ENCODE assay signal across 1 cellular context in genomic region chr5:119470105-119470763, GRCh38.
TF ChIP-seq lines count a peak whose summit lies in the region.

No MANE protein-coding gene starts in this region.

TF ChIP-seq in HepG2, 621 proteins besides CTCF, POLR2A, EP300 and RAD21 (continued from another document):
- no peak for TF ChIP-seq ZFP37 (CRISPR knock-in tag; IDR thresholded peaks at IDR 0.05; ENCODE audit: borderline replicate concordance)
- no peak for TF ChIP-seq NRL (CRISPR knock-in tag; IDR thresholded peaks at IDR 0.05; ENCODE audit: borderline replicate concordance)
- TF ChIP-seq, protein P1, sequence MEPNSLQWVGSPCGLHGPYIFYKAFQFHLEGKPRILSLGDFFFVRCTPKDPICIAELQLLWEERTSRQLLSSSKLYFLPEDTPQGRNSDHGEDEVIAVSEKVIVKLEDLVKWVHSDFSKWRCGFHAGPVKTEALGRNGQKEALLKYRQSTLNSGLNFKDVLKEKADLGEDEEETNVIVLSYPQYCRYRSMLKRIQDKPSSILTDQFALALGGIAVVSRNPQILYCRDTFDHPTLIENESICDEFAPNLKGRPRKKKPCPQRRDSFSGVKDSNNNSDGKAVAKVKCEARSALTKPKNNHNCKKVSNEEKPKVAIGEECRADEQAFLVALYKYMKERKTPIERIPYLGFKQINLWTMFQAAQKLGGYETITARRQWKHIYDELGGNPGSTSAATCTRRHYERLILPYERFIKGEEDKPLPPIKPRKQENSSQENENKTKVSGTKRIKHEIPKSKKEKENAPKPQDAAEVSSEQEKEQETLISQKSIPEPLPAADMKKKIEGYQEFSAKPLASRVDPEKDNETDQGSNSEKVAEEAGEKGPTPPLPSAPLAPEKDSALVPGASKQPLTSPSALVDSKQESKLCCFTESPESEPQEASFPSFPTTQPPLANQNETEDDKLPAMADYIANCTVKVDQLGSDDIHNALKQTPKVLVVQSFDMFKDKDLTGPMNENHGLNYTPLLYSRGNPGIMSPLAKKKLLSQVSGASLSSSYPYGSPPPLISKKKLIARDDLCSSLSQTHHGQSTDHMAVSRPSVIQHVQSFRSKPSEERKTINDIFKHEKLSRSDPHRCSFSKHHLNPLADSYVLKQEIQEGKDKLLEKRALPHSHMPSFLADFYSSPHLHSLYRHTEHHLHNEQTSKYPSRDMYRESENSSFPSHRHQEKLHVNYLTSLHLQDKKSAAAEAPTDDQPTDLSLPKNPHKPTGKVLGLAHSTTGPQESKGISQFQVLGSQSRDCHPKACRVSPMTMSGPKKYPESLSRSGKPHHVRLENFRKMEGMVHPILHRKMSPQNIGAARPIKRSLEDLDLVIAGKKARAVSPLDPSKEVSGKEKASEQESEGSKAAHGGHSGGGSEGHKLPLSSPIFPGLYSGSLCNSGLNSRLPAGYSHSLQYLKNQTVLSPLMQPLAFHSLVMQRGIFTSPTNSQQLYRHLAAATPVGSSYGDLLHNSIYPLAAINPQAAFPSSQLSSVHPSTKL (CRISPR knock-in tag; IDR thresholded peaks at IDR 0.05) = no peak
- TF ChIP-seq ZNF83 (CRISPR knock-in tag; IDR thresholded peaks at IDR 0.05; ENCODE audit: borderline replicate concordance) = no peak
- no peak for TF ChIP-seq SKI (IDR thresholded peaks at IDR 0.05; ENCODE audit: partially characterized antibody)
- TF ChIP-seq ZFY (CRISPR knock-in tag; IDR thresholded peaks at IDR 0.05) = no peak
TF ChIP-seq in HepG2: peak in this region for 0.
